ENCODE assay signal across 8 cellular contexts in the genomic region with DNA sequence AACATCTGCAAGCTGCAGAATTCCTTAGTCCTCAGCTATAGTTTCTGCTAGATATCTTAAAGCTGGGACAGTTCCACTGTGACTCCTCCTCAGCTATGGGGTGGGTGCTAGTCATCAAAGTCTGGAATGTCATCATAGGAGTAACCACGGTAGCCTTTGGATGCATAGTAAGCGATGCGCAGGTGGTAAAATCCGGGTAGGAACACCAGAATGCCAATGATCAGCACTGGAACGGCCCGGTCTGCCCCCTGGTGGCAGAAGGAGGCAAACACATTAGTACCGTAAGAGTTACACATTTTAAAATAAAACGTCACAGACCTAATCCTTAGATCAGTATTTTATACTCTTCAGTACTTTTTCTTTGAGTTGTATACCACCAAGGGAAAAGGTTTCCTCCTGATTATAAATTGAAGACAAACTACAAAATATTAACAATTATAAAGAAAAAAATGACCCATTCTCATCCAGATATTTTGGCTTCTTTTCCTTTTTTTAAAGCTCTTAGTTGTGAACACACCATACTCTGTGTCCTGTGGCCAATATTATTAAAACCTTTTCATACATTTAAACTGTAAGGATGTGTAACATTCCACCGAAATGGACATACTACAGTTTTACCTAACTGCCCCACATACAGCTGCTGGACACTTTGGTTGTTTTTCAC. TPM values are rescaled to one million over a fixed set of nuclear protein-coding genes. Genes with fewer than 3 reads are reported as not detected.
DNase-seq lines count a peak whose midpoint lies in the region; ATAC-seq and TF ChIP-seq lines count a peak whose summit lies in the region.

No MANE protein-coding gene starts in this region.

- H3K9me3 Mint-ChIP-seq in osteocyte (ENCODE audit: unreplicated experiment): no peaks in the 10 kb centered on the region

- no peaks in the 10 kb centered on the region for H3K27me3 ChIP-seq in KMS-11 (ENCODE audit: insufficient read depth, low read depth)
- no peaks in the 10 kb centered on the region for H3K27me3 ChIP-seq in tibial artery

- no peak overlapping the region for H3K4me2 ChIP-seq in KMS-11

- H3K27ac ChIP-seq in KMS-11 (no peak overlapping the region), tibial artery (peak overlapping the region in 1 of 2 donors; percentile 3)

- H3K4me3 Mint-ChIP-seq in osteocyte (ENCODE audit: unreplicated experiment): no peak overlapping the region

- no peaks in the 10 kb centered on the region for H3K27me3 Mint-ChIP-seq in osteocyte (ENCODE audit: unreplicated experiment)

- peak overlapping the region; percentile 28 for H3K27ac Mint-ChIP-seq in osteocyte (ENCODE audit: unreplicated experiment)

- no peak overlapping the region for H3K4me3 ChIP-seq in KMS-11 (IDR thresholded peaks at IDR 0.05; ENCODE audit: insufficient read depth, low read depth, low read length)
- H3K4me3 ChIP-seq in tibial artery: no peak overlapping the region

- no peaks in the 10 kb centered on the region for H3K79me2 ChIP-seq in KMS-11 (ENCODE audit: insufficient read depth, low read depth)

- H3K9ac ChIP-seq in KMS-11: no peak overlapping the region

- DNase-seq in SHP77 treated with DMSO at 0.1 percent for 48 hours (lab: John Stamatoyannopoulos, UW) (peak; percentile 62), foreskin melanocyte (peak; percentile 50), osteocyte (ENCODE audit: extremely low spot score, unreplicated experiment) (peak; percentile 88), tibial artery (peak; percentile 62 to 82)
- peak; percentile 66 for DNase-seq in activated T-helper 9 cell treated with anti-CD3 and anti-CD28 coated beads, Interleukin-2, amount 50 U/mL, for 16 hours (ENCODE audit: low read depth)

- TF ChIP-seq CTCF in GM12874 (IDR thresholded peaks at IDR 0.05; ENCODE audit: insufficient read depth, low read depth, low read length) (peak; percentile 73), KMS-11 (conservative IDR thresholded peaks at IDR 0.05; ENCODE audit: low read depth, low read length) (peak; percentile 78), osteocyte (IDR thresholded peaks at IDR 0.05) (peak; percentile 91), tibial artery (IDR thresholded peaks at IDR 0.05) (peak; percentile 85)

- intact Hi-C loops in tibial artery (cut with DNase I; ENCODE audit: low total_unique reads): no loop called here

- no peak for ATAC-seq in HG03442 (IDR thresholded peaks at IDR 0.05; ENCODE audit: unreplicated experiment)

- no peak overlapping the region for H2AFZ ChIP-seq in KMS-11 (ENCODE audit: low read depth)

- no peaks in the 10 kb centered on the region for H3K4me1 Mint-ChIP-seq in osteocyte (ENCODE audit: unreplicated experiment)

- H3K36me3 ChIP-seq in KMS-11 (ENCODE audit: insufficient read depth): no peaks in the 10 kb centered on the region
- peaks cover 26 to 79% (median 45%) of the 10 kb centered on the region in 3 donors for H3K36me3 ChIP-seq in tibial artery

- no peaks in the 10 kb centered on the region for H3K9me3 ChIP-seq in tibial artery

- no peaks in the 10 kb centered on the region for H3K4me1 ChIP-seq in KMS-11 (ENCODE audit: low read depth, poor library complexity, severe bottlenecking)
- no peaks in the 10 kb centered on the region for H3K4me1 ChIP-seq in tibial artery

- no peaks in the 10 kb centered on the region for H4K20me1 ChIP-seq in KMS-11 (ENCODE audit: insufficient read depth)

- H3K36me3 Mint-ChIP-seq in osteocyte (ENCODE audit: unreplicated experiment): peaks cover 36% of the 10 kb centered on the region

RNA-seq across cellular contexts. Expression of a gene that starts 12.1 kb away (rescaled TPM):
- 97.4 and 101 TPM in 2 replicates for total RNA-seq in osteocyte

RNA-seq across cellular contexts. Expression of a gene that starts 18.9 kb away (rescaled TPM):
- total RNA-seq in osteocyte: 63.4 and 65.6 TPM in 2 replicates

RNA-seq across cellular contexts. Expression of a gene that starts 26.0 kb away (rescaled TPM):
- total RNA-seq in osteocyte: 42.5 and 43.2 TPM in 2 replicates
